ENCODE assay signal across 16 cellular contexts in genomic region chr22:39965749-39966148, GRCh38. TPM values are rescaled to one million over a fixed set of nuclear protein-coding genes. Genes with fewer than 3 reads are reported as not detected.
DNase-seq lines count a peak whose midpoint lies in the region; ATAC-seq, FAIRE-seq and TF ChIP-seq lines count a peak whose summit lies in the region.
"Had no signal": no experiment of that assay in that cellular context is flagged by ENCODE, and none has a peak within 500 bp of the region (broad histone marks: within the 10 kb centered on the region; RNA-seq: fewer than 3 reads in every experiment).

No MANE protein-coding gene starts in this region.

- no peak overlapping the region; the same call in 1 of the 2 replicates for H2BK20ac ChIP-seq in IMR-90 (ENCODE audit: low read depth, low read length)

- H3K9me3 Mint-ChIP-seq in activated T-cell treated with anti-CD3 and anti-CD28 coated beads, Interleukin-2, amount 50 U/mL, for 24 hours: no peaks in the 10 kb centered on the region
- H3K9me3 Mint-ChIP-seq: H9 had no signal

- TF ChIP-seq POLR2A in IMR-90 (IDR thresholded peaks at IDR 0.05; ENCODE audit: low read depth, low read length) (no peak), K562 (conservative IDR thresholded peaks at IDR 0.05) (no peak), prostate gland (IDR thresholded peaks at IDR 0.05) (no peak)

- peaks cover 2% of the 10 kb centered on the region; the same call in 1 of the 3 replicates for H3K79me2 ChIP-seq in K562 (ENCODE audit: control insufficient read depth, insufficient read depth, low read length)

- no peak overlapping the region for H2BK5ac ChIP-seq in IMR-90 (ENCODE audit: low read depth, low read length, poor library complexity, severe bottlenecking)

- H3K9me3 ChIP-seq in IMR-90 (ENCODE audit: control insufficient read depth, insufficient read depth, low read length) (no peaks in the 10 kb centered on the region), K562 (replicated peaks; ENCODE audit: control insufficient read depth, insufficient read depth, low read depth, low read length) (no peaks in the 10 kb centered on the region), prostate gland (no peaks in the 10 kb centered on the region), left ventricle myocardium inferior (replicated peaks) (no peaks in the 10 kb centered on the region)
- H3K9me3 ChIP-seq: BLaER1 had no signal

- peak overlapping the region; percentile 66 for H3K27ac Mint-ChIP-seq in activated T-cell treated with anti-CD3 and anti-CD28 coated beads, Interleukin-2, amount 50 U/mL, for 24 hours
- H3K27ac Mint-ChIP-seq: H9 had no signal

- H3K4me3 ChIP-seq in IMR-90 (ENCODE audit: insufficient read depth, low read depth, low read length) (no peak overlapping the region), K562 (no peak overlapping the region), prostate gland (no peak overlapping the region), left ventricle myocardium inferior (no peak overlapping the region)
- H3K4me3 ChIP-seq: BLaER1 had no signal

- intact Hi-C loops in IMR-90 (cut with micrococcal nuclease) (no loop called here), K562 (cut with micrococcal nuclease) (no loop called here), prostate gland (cut with DNase I) (no loop called here), posterior vena cava (cut with DNase I) (no loop called here), left ventricle myocardium inferior (cut with micrococcal nuclease) (no loop called here)

- dilution Hi-C loops in IMR-90 (cut with HindIII; ENCODE audit: low sequenced_read_pairs, unreplicated experiment): no loop called here

- in situ Hi-C loops in IMR-90 (cut with MboI; ENCODE audit: low sequenced_read_pairs): no loop called here
- in situ Hi-C loops in K562 (cut with MboI): no loop called here

- no peak overlapping the region for H4K91ac ChIP-seq in IMR-90 (ENCODE audit: insufficient read depth, low read depth, low read length)

- H2AFZ ChIP-seq in IMR-90 (replicated peaks; ENCODE audit: low read length, poor library complexity) (no peak overlapping the region), K562 (ENCODE audit: low read depth, low read length) (no peak overlapping the region)

- no peak overlapping the region for H3K4me2 ChIP-seq in IMR-90 (ENCODE audit: low read depth, low read length)
- peak overlapping the region; percentile 25; the same call in 1 of the 2 replicates for H3K4me2 ChIP-seq in K562 (ENCODE audit: insufficient read depth, low read length)
- H3K4me2 ChIP-seq: BLaER1 had no signal

- H3K4me1 Mint-ChIP-seq in activated T-cell treated with anti-CD3 and anti-CD28 coated beads, Interleukin-2, amount 50 U/mL, for 24 hours (ENCODE audit: low read depth): peaks cover 42% of the 10 kb centered on the region

- H4K20me1 ChIP-seq in IMR-90 (ENCODE audit: insufficient read depth, low read length): no peaks in the 10 kb centered on the region; the same call in 1 of the 2 replicates
- H4K20me1 ChIP-seq in K562 (replicated peaks; ENCODE audit: control insufficient read depth, insufficient read depth, low read length): no peaks in the 10 kb centered on the region
- H4K20me1 ChIP-seq: BLaER1 had no signal

- no peak overlapping the region for H3K23ac ChIP-seq in IMR-90 (ENCODE audit: low read depth, low read length)

- no peak overlapping the region for H3K27ac ChIP-seq in IMR-90 (ENCODE audit: insufficient read depth, low read length)
- peak overlapping the region; percentile 72 for H3K27ac ChIP-seq in K562 (ENCODE audit: extremely low read depth, low read depth, low read length)
- H3K27ac ChIP-seq in prostate gland: peak overlapping the region in 1 of 2 donors; percentile 69
- no peak overlapping the region for H3K27ac ChIP-seq in left ventricle myocardium inferior (replicated peaks)
- H3K27ac ChIP-seq: BLaER1 had no signal

- H3K18ac ChIP-seq in IMR-90 (ENCODE audit: low read depth, low read length): no peak overlapping the region

- H3K79me1 ChIP-seq in IMR-90 (ENCODE audit: low read depth in 1 of 2, low read length in 2 of 2): no peaks in the 10 kb centered on the region

- H3K9me1 ChIP-seq in IMR-90 (ENCODE audit: insufficient read depth, low read length): no peaks in the 10 kb centered on the region
- no peaks in the 10 kb centered on the region for H3K9me1 ChIP-seq in K562 (ENCODE audit: control insufficient read depth, insufficient read depth, low read length)

- no peak overlapping the region for H2AK5ac ChIP-seq in IMR-90 (ENCODE audit: low read depth, low read length)

- TF ChIP-seq EP300 in K562 (IDR thresholded peaks at IDR 0.05; ENCODE audit: low read length): peak; percentile 67; the same call in 1 of the 2 replicates

- WGBS in IMR-90 (ENCODE audit: extremely low coverage in 2 of 2, insufficient read length in 1 of 2), 2 experiments: 67% methylated on average over 1 of the region's 6 CpGs; no CpG with 5 or more reads in 1 of the 2 experiments
- 17% methylated on average over 6 of the region's 6 CpGs for WGBS in K562 (ENCODE audit: insufficient coverage, low coverage, missing lambda C conversion rate)
- 49% methylated on average over 6 of the region's 6 CpGs for WGBS in prostate gland

- H3K4ac ChIP-seq in IMR-90 (ENCODE audit: low read depth, low read length): no peak overlapping the region

- H3K56ac ChIP-seq in IMR-90 (ENCODE audit: extremely low read depth, insufficient read depth, low read length): no peak overlapping the region

- no peak overlapping the region for H3K14ac ChIP-seq in IMR-90 (replicated peaks; ENCODE audit: low read depth, low read length)

- H3K9ac ChIP-seq in IMR-90 (ENCODE audit: low read depth, low read length) (no peak overlapping the region), K562 (ENCODE audit: insufficient read depth in 1 of 2, low read depth in 2 of 2, low read length in 2 of 2) (peak overlapping the region in 1 of 2 experiments; percentile 50; a peak in 1 of 4 replicates)
- H3K9ac ChIP-seq: BLaER1 had no signal

- ATAC-seq in IMR-90 (ENCODE audit: low read depth): no peak
- peak; percentile 76 for ATAC-seq in K562

- TF ChIP-seq CTCF in IMR-90 (conservative IDR thresholded peaks at IDR 0.05; ENCODE audit: low read depth, low read length) (no peak), K562 (IDR thresholded peaks at IDR 0.05 in 2 of 3, conservative IDR thresholded peaks at IDR 0.05 in 1 of 3; ENCODE audit: insufficient read depth in 2 of 3, low read depth in 1 of 3, low read length in 3 of 3) (no peak), prostate gland (IDR thresholded peaks at IDR 0.05) (no peak), left ventricle myocardium inferior (IDR thresholded peaks at IDR 0.05; ENCODE audit: borderline replicate concordance) (no peak)

- no peak overlapping the region for H4K8ac ChIP-seq in IMR-90 (ENCODE audit: low read depth in 2 of 2, low read length in 2 of 2)

- H3K4me1 ChIP-seq in IMR-90 (ENCODE audit: control insufficient read depth, insufficient read depth, low read length) (peaks cover 3% of the 10 kb centered on the region; the same call in 1 of the 2 replicates), K562 (replicated peaks in 1 of 2; ENCODE audit: control insufficient read depth in 2 of 2, insufficient read depth in 2 of 2, low read length in 2 of 2) (peaks cover 19 to 48% of the 10 kb centered on the region in 2 experiments), prostate gland (replicated peaks) (peaks cover 18% of the 10 kb centered on the region), left ventricle myocardium inferior (peaks cover 22% of the 10 kb centered on the region)

- peaks cover 90% of the 10 kb centered on the region for H3K36me3 Mint-ChIP-seq in activated T-cell treated with anti-CD3 and anti-CD28 coated beads, Interleukin-2, amount 50 U/mL, for 24 hours (ENCODE audit: low read depth)

- no peaks in the 10 kb centered on the region for H3K36me3 ChIP-seq in IMR-90 (ENCODE audit: control insufficient read depth, insufficient read depth, low read length)
- H3K36me3 ChIP-seq in K562 (ENCODE audit: control insufficient read depth, insufficient read depth, low read length): peaks cover 97% of the 10 kb centered on the region
- H3K36me3 ChIP-seq in prostate gland: no peaks in the 10 kb centered on the region
- H3K36me3 ChIP-seq in left ventricle myocardium inferior: no peaks in the 10 kb centered on the region
- H3K36me3 ChIP-seq: BLaER1 had no signal

- BruUV-seq in IMR-90 (replicated peaks; lab: Mats Ljungman, UMichigan): no TSS peak
- no TSS peak for BruUV-seq in K562 (replicated peaks; lab: Mats Ljungman, UMichigan)

- TF ChIP-seq RAD21 in IMR-90 (IDR thresholded peaks at IDR 0.05; ENCODE audit: low read length): no peak
- TF ChIP-seq RAD21 in K562 (CRISPR knock-in tag; conservative IDR thresholded peaks at IDR 0.05 in 1 of 2, IDR thresholded peaks at IDR 0.05 in 1 of 2): 0 out of 4 replicates have a peak, but pooled peaks of 1 of the 2 experiments have one; percentile 9

- H2BK120ac ChIP-seq in IMR-90 (ENCODE audit: low read depth, low read length): no peak overlapping the region

- H4K5ac ChIP-seq in IMR-90 (ENCODE audit: low read depth, low read length): no peak overlapping the region

- POLR2A ChIA-PET in IMR-90 (lab: Charles Lee; ENCODE audit: unreplicated experiment) (no interaction called here), K562 (lab: Yijun Ruan, JAX) (interaction anchor here (0.6 to 3.3 kb wide), 8 partner anchors 8 to 369 kb away, joined by 3 to 14 read pairs (median 4); no protein-coding TSS in a partner anchor)

- 0 out of 3 replicates have a peak overlapping the region, but pooled peaks have one; percentile 48 for H2BK15ac ChIP-seq in IMR-90 (ENCODE audit: low read depth, low read length)

- H3K27me3 ChIP-seq in IMR-90 (ENCODE audit: control insufficient read depth, insufficient read depth, low read length): peaks cover 6% of the 10 kb centered on the region; the same call in 1 of the 2 replicates
- H3K27me3 ChIP-seq in K562 (ENCODE audit: control insufficient read depth in 2 of 2, insufficient read depth in 2 of 2, low read length in 2 of 2): no peaks in the 10 kb centered on the region
- no peaks in the 10 kb centered on the region for H3K27me3 ChIP-seq in prostate gland (replicated peaks; ENCODE audit: insufficient read depth)
- H3K27me3 ChIP-seq in left ventricle myocardium inferior (ENCODE audit: low read depth): no peaks in the 10 kb centered on the region
- H3K27me3 ChIP-seq: BLaER1 had no signal

- no peak overlapping the region for H3K4me3 Mint-ChIP-seq in activated T-cell treated with anti-CD3 and anti-CD28 coated beads, Interleukin-2, amount 50 U/mL, for 24 hours
- H3K4me3 Mint-ChIP-seq: H9 had no signal

- CTCF ChIA-PET in IMR-90 (lab: Yijun Ruan, JAX) (no interaction called here), K562 (lab: Yijun Ruan, JAX; ENCODE audit: low intra/inter-chr PET ratio) (no interaction called here)

- H2AK9ac ChIP-seq in IMR-90 (replicated peaks; ENCODE audit: low read depth, low read length, poor library complexity): no peak overlapping the region

- peak; percentile 95 for FAIRE-seq in K562 (lab: Jason Lieb, UNC)
- FAIRE-seq: A204.1, RCC 7860 had no signal

- DNase-seq in activated T-cell treated with anti-CD3 and anti-CD28 coated beads, Interleukin-2, amount 50 U/mL, for 24 hours: no peak
- DNase-seq in activated T-cell treated with anti-CD3 and anti-CD28 coated beads, Interleukin-2, amount 50 U/mL, for 1 hour: no peak
- no peak for DNase-seq in IMR-90
- peak; percentile 68 to 85 (median 76) for DNase-seq in K562 (ENCODE audit: extremely low read depth in 1 of 4, low spot score in 3 of 4)
- DNase-seq in prostate gland (ENCODE audit: low spot score): peak; percentile 31
- no peak for DNase-seq in posterior vena cava (ENCODE audit: low spot score)
- no peak for DNase-seq in left ventricle myocardium inferior
- DNase-seq in pons (ENCODE audit: low spot score): no peak
- DNase-seq: H9, NCI-H187, NCI-H226, NCI-H526, SHP77 had no signal

- H3K27me3 Mint-ChIP-seq in activated T-cell treated with anti-CD3 and anti-CD28 coated beads, Interleukin-2, amount 50 U/mL, for 24 hours: no peaks in the 10 kb centered on the region

RNA-seq across cellular contexts. Expression of gene TMA7B, which starts 5.6 kb away (rescaled TPM):
- not detected in 2 replicates for total RNA-seq in IMR-90 (2012; rRNA removed)
- polyA plus RNA-seq in IMR-90 (2012; rRNA removed): not detected in 2 replicates
- polyA plus RNA-seq in IMR-90 (2012; cell fraction: cytosol; rRNA removed): not detected in 2 replicates
- 0.09 TPM in 1 of 2 replicates, not detected in the other for polyA plus RNA-seq in IMR-90 (2012; cell fraction: nucleus; rRNA removed; ENCODE audit: low replicate concordance)
- 16.1 and 33.1 TPM in 2 replicates for total RNA-seq in K562 (2011; cell fraction: chromatin; rRNA removed; ENCODE audit: low replicate concordance)
- total RNA-seq in K562 (2011; cell fraction: nucleolus; rRNA removed): 8.2 and 8.4 TPM in 2 replicates
- 15.8 and 17.9 TPM in 2 replicates for total RNA-seq in K562 (2011; cell fraction: nucleoplasm; rRNA removed)
- 12.0 and 14.2 TPM in 2 replicates for total RNA-seq in K562 (2014; rRNA removed)
- total RNA-seq in K562 (2014; rRNA removed; fragmentation: Illumina TruSeq; extraction: Trizol): 13.9 and 17.0 TPM in 2 replicates
- total RNA-seq in K562 (2015; rRNA removed; fragmentation: Illumina TruSeq; extraction: Trizol): 5.3 and 5.6 TPM in 2 replicates
- 11.2 and 12.8 TPM in 2 replicates for total RNA-seq in K562 (2021)
- polyA plus RNA-seq in K562 (2011; rRNA removed): 3.2 and 10.9 TPM in 2 replicates
- polyA plus RNA-seq in K562 (2011; cell fraction: cytosol; rRNA removed): 1.0 and 1.5 TPM in 2 replicates
- 1.7 and 4.9 TPM in 2 replicates for polyA plus RNA-seq in K562 (2011; cell fraction: nucleus; rRNA removed)
- polyA plus RNA-seq in K562 (2012): 4.9 and 8.2 TPM in 2 replicates
- polyA plus RNA-seq in K562 (2014; fragmentation: Illumina TruSeq; extraction: Trizol): 9.4 and 11.8 TPM in 2 replicates
- 1 to 10 TPM; 5.7 to 8.7 TPM for polyA plus RNA-seq in K562 (2014; fragmentation: Nextera tagmentation; extraction: Ambion mirVana)
- 13.2 and 14.5 TPM in 2 replicates for polyA plus RNA-seq in K562 (2014; rRNA removed)
- polyA minus RNA-seq in K562 (2011; rRNA and poly(A)+ RNA removed): 4.7 and 10.9 TPM in 2 replicates
- polyA minus RNA-seq in K562 (2011; cell fraction: cytosol; rRNA and poly(A)+ RNA removed): 1.0 and 3.1 TPM in 2 replicates
- polyA minus RNA-seq in K562 (2011; cell fraction: nucleus; rRNA and poly(A)+ RNA removed): 2.2 and 2.6 TPM in 2 replicates
- not detected for total RNA-seq in prostate gland
- total RNA-seq in posterior vena cava: under 1 TPM in 1 of 2 donors, not detected in 1; 0.29 TPM
- total RNA-seq in left ventricle myocardium inferior: not detected
- total RNA-seq: H9 had no signal

RNA-seq across cellular contexts. Expression of gene FAM83F, which starts 29.0 kb away (rescaled TPM):
- total RNA-seq in IMR-90 (2012; rRNA removed) (not detected in 2 replicates), K562 (2014; rRNA removed) (0.04 and 0.05 TPM in 2 replicates), K562 (2014; rRNA removed; fragmentation: Illumina TruSeq; extraction: Trizol) (0.03 and 0.04 TPM in 2 replicates), K562 (2015; rRNA removed; fragmentation: Illumina TruSeq; extraction: Trizol) (under 0.01 and 0.04 TPM in 2 replicates), K562 (2021) (0.07 and 0.13 TPM in 2 replicates), prostate gland (10 to 100 TPM; 26.2 to 28.6 TPM), posterior vena cava (under 1 TPM in 1 of 2 donors, not detected in 1; 0.42 TPM), left ventricle myocardium inferior (4.4 TPM)
- polyA plus RNA-seq in IMR-90 (2012; rRNA removed) (not detected in 2 replicates), K562 (2011; rRNA removed) (0.03 and 0.10 TPM in 2 replicates), K562 (2014; fragmentation: Illumina TruSeq; extraction: Trizol) (0.03 TPM in 1 of 2 replicates, not detected in the other), K562 (2014; fragmentation: Nextera tagmentation; extraction: Ambion mirVana) (under 1 TPM in 1 of 2 experiments, not detected in 1; 0.01 TPM), K562 (2014; rRNA removed) (0.04 and 0.05 TPM in 2 replicates)
- polyA plus RNA-seq in IMR-90 (2012; cell fraction: cytosol; rRNA removed): not detected in 2 replicates
- under 0.01 TPM in 1 of 2 replicates, not detected in the other for polyA plus RNA-seq in IMR-90 (2012; cell fraction: nucleus; rRNA removed; ENCODE audit: low replicate concordance)
- total RNA-seq in K562 (2011; cell fraction: chromatin; rRNA removed; ENCODE audit: low replicate concordance): 0.04 and 0.25 TPM in 2 replicates
- under 0.01 and 0.17 TPM in 2 replicates for total RNA-seq in K562 (2011; cell fraction: nucleolus; rRNA removed)
- 0.07 and 0.15 TPM in 2 replicates for total RNA-seq in K562 (2011; cell fraction: nucleoplasm; rRNA removed)
- polyA plus RNA-seq in K562 (2011; cell fraction: cytosol; rRNA removed): 0.01 and 0.03 TPM in 2 replicates
- 0.03 and 0.18 TPM in 2 replicates for polyA plus RNA-seq in K562 (2011; cell fraction: nucleus; rRNA removed)
- 0.01 and 0.07 TPM in 2 replicates for polyA plus RNA-seq in K562 (2012)
- 0.06 and 0.07 TPM in 2 replicates for polyA minus RNA-seq in K562 (2011; rRNA and poly(A)+ RNA removed)
- not detected in 2 replicates for polyA minus RNA-seq in K562 (2011; cell fraction: cytosol; rRNA and poly(A)+ RNA removed)
- polyA minus RNA-seq in K562 (2011; cell fraction: nucleus; rRNA and poly(A)+ RNA removed): 0.11 and 0.67 TPM in 2 replicates

Comparison
In these comparisons a context has a peak if more than half of its experiments do, and no peak if none do; other contexts are left out.
1. DNase-seq: peak in K562 (4 of 4) and prostate gland (single experiment); none in activated T-cell treated with anti-CD3 and anti-CD28 coated beads, Interleukin-2, amount 50 U/mL, for 24 hours (single experiment), activated T-cell treated with anti-CD3 and anti-CD28 coated beads, Interleukin-2, amount 50 U/mL, for 1 hour (single experiment), IMR-90 (single experiment), posterior vena cava (single experiment), left ventricle myocardium inferior (single experiment) and pons (single experiment).